In the genomic region with DNA sequence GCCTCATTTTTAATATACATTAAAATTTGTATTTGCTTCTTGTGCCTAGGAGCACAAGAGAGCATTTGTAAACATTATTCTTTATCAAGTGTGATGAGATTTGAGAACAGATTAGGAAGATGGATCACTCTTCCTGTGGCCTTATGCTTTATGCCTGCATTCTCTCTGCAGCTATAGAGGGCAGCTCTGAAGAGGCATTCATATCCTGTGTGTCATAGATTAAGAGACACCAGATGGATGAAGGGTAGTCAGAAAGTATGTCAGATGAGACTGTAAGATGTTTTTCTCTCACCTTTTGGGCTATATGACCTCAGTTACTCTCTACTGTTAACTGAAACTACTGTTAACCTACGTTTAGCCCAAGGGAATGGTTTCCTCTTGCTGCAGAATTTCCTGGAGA, we compare ENCODE assay signal across 1 cellular context.
TF ChIP-seq lines count a peak whose summit lies in the region.

No MANE protein-coding gene starts in this region.

TF ChIP-seq in endothelial cell of umbilical vein, 7 proteins besides CTCF, POLR2A, EP300 and RAD21:
- TF ChIP-seq, protein P1, sequence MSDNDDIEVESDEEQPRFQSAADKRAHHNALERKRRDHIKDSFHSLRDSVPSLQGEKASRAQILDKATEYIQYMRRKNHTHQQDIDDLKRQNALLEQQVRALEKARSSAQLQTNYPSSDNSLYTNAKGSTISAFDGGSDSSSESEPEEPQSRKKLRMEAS (IDR thresholded peaks at IDR 0.05; ENCODE audit: insufficient read depth, insufficient read length) = no peak
- TF ChIP-seq FOS (IDR thresholded peaks at IDR 0.05; ENCODE audit: borderline replicate concordance, insufficient read depth, low read length) (peak; percentile 45), EZH2 (IDR thresholded peaks at IDR 0.05; ENCODE audit: borderline replicate concordance, low read depth, low read length, severe bottlenecking) (no peak), POLR2AphosphoS5 (IDR thresholded peaks at IDR 0.05; ENCODE audit: insufficient read depth, low read depth, low read length) (no peak), GATA2 (IDR thresholded peaks at IDR 0.05; ENCODE audit: insufficient read depth, insufficient read length, low read depth, low read length) (peak; percentile 90)
